2 cellular contexts compared by ENCODE assay signal in genomic region chr19:50417138-50417849, GRCh38.
TF ChIP-seq lines count a peak whose summit lies in the region.

No MANE protein-coding gene starts in this region.

TF ChIP-seq in A549, 52 proteins besides CTCF, POLR2A, EP300 and RAD21 (continued from another document):
- 0 out of 2 replicates have a peak, but pooled peaks have one; percentile 18 for TF ChIP-seq PBX3 (IDR thresholded peaks at IDR 0.05)

TF ChIP-seq in GM12891, 5 proteins besides CTCF, POLR2A, EP300 and RAD21 (continued from another document):
- TF ChIP-seq SPI1 (IDR thresholded peaks at IDR 0.05; ENCODE audit: low read depth, low read length) = no peak
